In the genomic region with DNA sequence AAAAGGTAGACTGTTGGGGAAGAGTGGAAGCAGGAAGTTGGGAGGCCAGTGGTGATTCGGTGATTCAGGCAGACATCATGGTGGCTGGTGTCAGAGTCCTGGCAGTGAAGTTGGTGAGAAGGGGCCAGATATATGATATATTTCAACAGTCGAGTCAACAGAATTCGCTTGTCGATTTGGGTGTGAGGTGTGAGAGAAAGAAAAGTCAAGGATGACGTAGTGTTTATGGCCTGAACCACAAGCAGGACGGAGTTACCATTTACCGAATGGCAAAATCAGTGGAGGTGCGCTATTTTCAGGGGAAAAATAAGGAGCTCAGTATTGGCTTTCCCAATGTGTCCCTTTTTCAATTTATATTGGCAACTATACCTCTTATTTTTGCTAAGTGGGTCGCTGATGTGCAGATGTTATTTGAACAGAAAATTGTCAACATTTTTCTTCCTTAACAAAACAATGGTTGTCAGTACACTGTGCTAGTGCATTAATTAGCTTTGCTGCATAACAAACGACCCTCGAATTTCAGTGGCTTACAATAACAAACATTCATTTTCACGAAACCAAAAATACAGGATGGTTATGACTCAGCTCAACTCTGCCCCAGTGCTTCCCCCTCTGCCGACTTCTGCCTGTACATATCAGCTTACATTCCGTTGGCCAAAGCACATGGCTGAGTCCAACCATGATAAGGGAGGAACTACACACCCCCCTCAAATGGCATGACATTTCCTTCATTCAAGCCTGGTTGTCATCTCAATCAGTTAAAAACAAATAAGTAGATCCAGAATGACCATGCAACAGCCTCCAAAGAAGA, we compare ENCODE assay signal across 1 cellular context.
TF ChIP-seq lines count a peak whose summit lies in the region.

No MANE protein-coding gene starts in this region.

TF ChIP-seq in GM23338, 12 proteins besides CTCF, POLR2A, EP300 and RAD21:
- TF ChIP-seq STAT1 (IDR thresholded peaks at IDR 0.05; ENCODE audit: unreplicated experiment) (no peak), ZNF114 (CRISPR knock-in tag; IDR thresholded peaks at IDR 0.05) (no peak), NANOG (IDR thresholded peaks at IDR 0.05; ENCODE audit: borderline replicate concordance) (no peak)
